ENCODE assay signal across 1 cellular context in the genomic region with DNA sequence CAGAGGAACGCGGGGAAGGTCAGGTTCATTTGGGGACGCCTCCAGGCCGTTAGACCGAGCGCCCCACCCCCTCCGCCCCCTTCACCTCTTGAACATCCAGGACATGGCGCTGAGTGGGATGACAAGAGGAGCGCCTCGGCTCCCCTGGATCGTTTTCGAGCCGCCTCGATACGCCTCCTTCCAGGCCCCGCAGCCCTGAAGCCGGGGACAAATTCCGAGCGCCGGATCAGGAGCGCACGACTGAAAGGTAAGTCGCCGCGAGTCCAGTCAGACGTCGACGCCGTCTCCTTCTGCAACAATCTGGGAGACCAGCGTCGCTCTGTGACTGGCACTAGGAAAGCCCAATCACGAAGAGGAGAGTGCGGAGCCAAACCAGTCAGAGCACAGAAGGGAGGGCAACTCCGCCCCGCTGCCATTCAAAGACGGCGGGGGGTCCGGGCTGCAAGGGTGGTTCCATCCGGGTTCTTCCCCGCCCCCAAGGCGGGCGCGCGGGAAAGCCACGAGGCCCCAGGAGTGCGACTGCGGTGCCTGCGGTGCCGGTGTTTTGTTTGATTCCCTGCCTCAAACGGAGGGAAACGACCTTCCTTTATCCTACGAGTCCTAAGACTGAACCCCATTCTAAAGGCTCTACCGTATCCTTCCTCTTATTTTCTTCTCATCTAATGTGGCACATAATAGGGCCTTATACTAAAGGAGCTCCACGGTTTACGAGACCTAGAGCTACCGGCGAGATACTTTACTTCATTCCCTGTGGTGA.
A peak's percentile ranks its signal among the peaks of the same experiment; 100 is the strongest.
TF ChIP-seq lines count a peak whose summit lies in the region.

HLTF (minus strand) TSS at position 302 of the 757 bp plus-strand sequence; CDS start at position 105, 197 bp downstream.

TF ChIP-seq in GM12878, 131 proteins besides CTCF, POLR2A, EP300 and RAD21 (continued from another document and continues in another):
- TF ChIP-seq, protein P1, sequence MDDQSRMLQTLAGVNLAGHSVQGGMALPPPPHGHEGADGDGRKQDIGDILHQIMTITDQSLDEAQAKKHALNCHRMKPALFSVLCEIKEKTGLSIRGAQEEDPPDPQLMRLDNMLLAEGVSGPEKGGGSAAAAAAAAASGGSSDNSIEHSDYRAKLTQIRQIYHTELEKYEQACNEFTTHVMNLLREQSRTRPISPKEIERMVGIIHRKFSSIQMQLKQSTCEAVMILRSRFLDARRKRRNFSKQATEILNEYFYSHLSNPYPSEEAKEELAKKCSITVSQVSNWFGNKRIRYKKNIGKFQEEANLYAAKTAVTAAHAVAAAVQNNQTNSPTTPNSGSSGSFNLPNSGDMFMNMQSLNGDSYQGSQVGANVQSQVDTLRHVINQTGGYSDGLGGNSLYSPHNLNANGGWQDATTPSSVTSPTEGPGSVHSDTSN (IDR thresholded peaks at IDR 0.05; ENCODE audit: insufficient replicate concordance, low read depth, low read length), result peak; percentile 99
- TF ChIP-seq, protein P2, sequence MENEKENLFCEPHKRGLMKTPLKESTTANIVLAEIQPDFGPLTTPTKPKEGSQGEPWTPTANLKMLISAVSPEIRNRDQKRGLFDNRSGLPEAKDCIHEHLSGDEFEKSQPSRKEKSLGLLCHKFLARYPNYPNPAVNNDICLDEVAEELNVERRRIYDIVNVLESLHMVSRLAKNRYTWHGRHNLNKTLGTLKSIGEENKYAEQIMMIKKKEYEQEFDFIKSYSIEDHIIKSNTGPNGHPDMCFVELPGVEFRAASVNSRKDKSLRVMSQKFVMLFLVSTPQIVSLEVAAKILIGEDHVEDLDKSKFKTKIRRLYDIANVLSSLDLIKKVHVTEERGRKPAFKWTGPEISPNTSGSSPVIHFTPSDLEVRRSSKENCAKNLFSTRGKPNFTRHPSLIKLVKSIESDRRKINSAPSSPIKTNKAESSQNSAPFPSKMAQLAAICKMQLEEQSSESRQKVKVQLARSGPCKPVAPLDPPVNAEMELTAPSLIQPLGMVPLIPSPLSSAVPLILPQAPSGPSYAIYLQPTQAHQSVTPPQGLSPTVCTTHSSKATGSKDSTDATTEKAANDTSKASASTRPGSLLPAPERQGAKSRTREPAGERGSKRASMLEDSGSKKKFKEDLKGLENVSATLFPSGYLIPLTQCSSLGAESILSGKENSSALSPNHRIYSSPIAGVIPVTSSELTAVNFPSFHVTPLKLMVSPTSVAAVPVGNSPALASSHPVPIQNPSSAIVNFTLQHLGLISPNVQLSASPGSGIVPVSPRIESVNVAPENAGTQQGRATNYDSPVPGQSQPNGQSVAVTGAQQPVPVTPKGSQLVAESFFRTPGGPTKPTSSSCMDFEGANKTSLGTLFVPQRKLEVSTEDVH (IDR thresholded peaks at IDR 0.05; ENCODE audit: low read depth, partially characterized antibody), result peak; percentile 82
- no peak for TF ChIP-seq NKRF (conservative IDR thresholded peaks at IDR 0.05)
- TF ChIP-seq SRF (IDR thresholded peaks at IDR 0.05; ENCODE audit: low read depth in 2 of 2, low read length in 2 of 2), result 0 out of 4 replicates have a peak, but pooled peaks of 1 of the 2 experiments have one; percentile 54
- peak; percentile 77 for TF ChIP-seq IKZF1 (conservative IDR thresholded peaks at IDR 0.05)
- TF ChIP-seq, protein P3, sequence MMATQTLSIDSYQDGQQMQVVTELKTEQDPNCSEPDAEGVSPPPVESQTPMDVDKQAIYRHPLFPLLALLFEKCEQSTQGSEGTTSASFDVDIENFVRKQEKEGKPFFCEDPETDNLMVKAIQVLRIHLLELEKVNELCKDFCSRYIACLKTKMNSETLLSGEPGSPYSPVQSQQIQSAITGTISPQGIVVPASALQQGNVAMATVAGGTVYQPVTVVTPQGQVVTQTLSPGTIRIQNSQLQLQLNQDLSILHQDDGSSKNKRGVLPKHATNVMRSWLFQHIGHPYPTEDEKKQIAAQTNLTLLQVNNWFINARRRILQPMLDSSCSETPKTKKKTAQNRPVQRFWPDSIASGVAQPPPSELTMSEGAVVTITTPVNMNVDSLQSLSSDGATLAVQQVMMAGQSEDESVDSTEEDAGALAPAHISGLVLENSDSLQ (IDR thresholded peaks at IDR 0.05), result peak; percentile 99
- no peak for TF ChIP-seq SIX5 (IDR thresholded peaks at IDR 0.05; ENCODE audit: low read depth, low read length, severe bottlenecking)
- 0 out of 2 replicates have a peak, but pooled peaks have one; percentile 4 for TF ChIP-seq IRF4 (IDR thresholded peaks at IDR 0.05; ENCODE audit: low read depth, low read length)
- 0 out of 2 replicates have a peak, but pooled peaks have one; percentile 51 for TF ChIP-seq NBN (IDR thresholded peaks at IDR 0.05)
- TF ChIP-seq RELA (IDR thresholded peaks at IDR 0.05; ENCODE audit: borderline replicate concordance, partially characterized antibody), result no peak
- TF ChIP-seq POU2F2 (IDR thresholded peaks at IDR 0.05; ENCODE audit: borderline replicate concordance, low read depth, low read length), result 0 out of 3 replicates have a peak, but pooled peaks have one; percentile 6
- peak; percentile 87; the same call in 1 of the 2 replicates for TF ChIP-seq RB1 (IDR thresholded peaks at IDR 0.05; ENCODE audit: borderline replicate concordance)
- no peak for TF ChIP-seq ZNF217 (IDR thresholded peaks at IDR 0.05)
- no peak for TF ChIP-seq NFIC (IDR thresholded peaks at IDR 0.05; ENCODE audit: low read depth, low read length)
- peak; percentile 98 for TF ChIP-seq DPF2 (IDR thresholded peaks at IDR 0.05)
- TF ChIP-seq EZH2 (IDR thresholded peaks at IDR 0.05; ENCODE audit: borderline replicate concordance, control insufficient read depth, low read depth, low read length), result no peak
- TF ChIP-seq TCF7 (IDR thresholded peaks at IDR 0.05; ENCODE audit: borderline replicate concordance), result no peak
- TF ChIP-seq BHLHE40 (IDR thresholded peaks at IDR 0.05; ENCODE audit: borderline replicate concordance in 1 of 2, low read depth in 2 of 2, low read length in 1 of 2), result 0 out of 4 replicates have a peak, but pooled peaks of 1 of the 2 experiments have one; percentile 7
- no peak for TF ChIP-seq ELK1 (IDR thresholded peaks at IDR 0.05; ENCODE audit: low read depth, low read length)
- peak in 1 of 2 experiments; percentile 32; a peak in 1 of 3 replicates for TF ChIP-seq EGR1 (IDR thresholded peaks at IDR 0.05; ENCODE audit: borderline replicate concordance in 1 of 2, low read depth in 2 of 2, low read length in 2 of 2)
- 0 out of 2 replicates have a peak, but pooled peaks have one; percentile 15 for TF ChIP-seq MEF2A (IDR thresholded peaks at IDR 0.05; ENCODE audit: insufficient read depth, low read depth, low read length)
- TF ChIP-seq CHD2 (IDR thresholded peaks at IDR 0.05; ENCODE audit: borderline replicate concordance, low read depth, low read length), result peak; percentile 93
- peak; percentile 23 for TF ChIP-seq GATAD2B (conservative IDR thresholded peaks at IDR 0.05; ENCODE audit: low read depth)
- no peak for TF ChIP-seq MTA2 (IDR thresholded peaks at IDR 0.05; ENCODE audit: low read depth)
- no peak for TF ChIP-seq TBL1XR1 (IDR thresholded peaks at IDR 0.05; ENCODE audit: low read depth, low read length)
- no peak for TF ChIP-seq SUZ12 (IDR thresholded peaks at IDR 0.05; ENCODE audit: unreplicated experiment)
- peak; percentile 69 for TF ChIP-seq RUNX3 (IDR thresholded peaks at IDR 0.05; ENCODE audit: low read length)
- TF ChIP-seq USF1 (IDR thresholded peaks at IDR 0.05; ENCODE audit: borderline replicate concordance, extremely low read length, insufficient read depth, low read depth, low read length), result no peak
- peak; percentile 87; the same call in 1 of the 2 replicates for TF ChIP-seq RBBP5 (conservative IDR thresholded peaks at IDR 0.05)
- no peak for TF ChIP-seq KDM1A (IDR thresholded peaks at IDR 0.05; ENCODE audit: borderline replicate concordance)
- peak; percentile 65 for TF ChIP-seq NFYA (IDR thresholded peaks at IDR 0.05; ENCODE audit: borderline replicate concordance, low read depth, low read length)
- TF ChIP-seq, protein P4, sequence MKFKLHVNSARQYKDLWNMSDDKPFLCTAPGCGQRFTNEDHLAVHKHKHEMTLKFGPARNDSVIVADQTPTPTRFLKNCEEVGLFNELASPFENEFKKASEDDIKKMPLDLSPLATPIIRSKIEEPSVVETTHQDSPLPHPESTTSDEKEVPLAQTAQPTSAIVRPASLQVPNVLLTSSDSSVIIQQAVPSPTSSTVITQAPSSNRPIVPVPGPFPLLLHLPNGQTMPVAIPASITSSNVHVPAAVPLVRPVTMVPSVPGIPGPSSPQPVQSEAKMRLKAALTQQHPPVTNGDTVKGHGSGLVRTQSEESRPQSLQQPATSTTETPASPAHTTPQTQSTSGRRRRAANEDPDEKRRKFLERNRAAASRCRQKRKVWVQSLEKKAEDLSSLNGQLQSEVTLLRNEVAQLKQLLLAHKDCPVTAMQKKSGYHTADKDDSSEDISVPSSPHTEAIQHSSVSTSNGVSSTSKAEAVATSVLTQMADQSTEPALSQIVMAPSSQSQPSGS (IDR thresholded peaks at IDR 0.05; ENCODE audit: low read length), result no peak
- TF ChIP-seq, protein P5, sequence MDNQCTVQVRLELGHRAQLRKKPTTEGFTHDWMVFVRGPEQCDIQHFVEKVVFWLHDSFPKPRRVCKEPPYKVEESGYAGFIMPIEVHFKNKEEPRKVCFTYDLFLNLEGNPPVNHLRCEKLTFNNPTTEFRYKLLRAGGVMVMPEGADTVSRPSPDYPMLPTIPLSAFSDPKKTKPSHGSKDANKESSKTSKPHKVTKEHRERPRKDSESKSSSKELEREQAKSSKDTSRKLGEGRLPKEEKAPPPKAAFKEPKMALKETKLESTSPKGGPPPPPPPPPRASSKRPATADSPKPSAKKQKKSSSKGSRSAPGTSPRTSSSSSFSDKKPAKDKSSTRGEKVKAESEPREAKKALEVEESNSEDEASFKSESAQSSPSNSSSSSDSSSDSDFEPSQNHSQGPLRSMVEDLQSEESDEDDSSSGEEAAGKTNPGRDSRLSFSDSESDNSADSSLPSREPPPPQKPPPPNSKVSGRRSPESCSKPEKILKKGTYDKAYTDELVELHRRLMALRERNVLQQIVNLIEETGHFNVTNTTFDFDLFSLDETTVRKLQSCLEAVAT (IDR thresholded peaks at IDR 0.05), result peak; percentile 58
- TF ChIP-seq MYC (IDR thresholded peaks at IDR 0.05; ENCODE audit: insufficient read depth, insufficient read length, insufficient replicate concordance, low read length, severe bottlenecking), result no peak
- TF ChIP-seq, protein P6, sequence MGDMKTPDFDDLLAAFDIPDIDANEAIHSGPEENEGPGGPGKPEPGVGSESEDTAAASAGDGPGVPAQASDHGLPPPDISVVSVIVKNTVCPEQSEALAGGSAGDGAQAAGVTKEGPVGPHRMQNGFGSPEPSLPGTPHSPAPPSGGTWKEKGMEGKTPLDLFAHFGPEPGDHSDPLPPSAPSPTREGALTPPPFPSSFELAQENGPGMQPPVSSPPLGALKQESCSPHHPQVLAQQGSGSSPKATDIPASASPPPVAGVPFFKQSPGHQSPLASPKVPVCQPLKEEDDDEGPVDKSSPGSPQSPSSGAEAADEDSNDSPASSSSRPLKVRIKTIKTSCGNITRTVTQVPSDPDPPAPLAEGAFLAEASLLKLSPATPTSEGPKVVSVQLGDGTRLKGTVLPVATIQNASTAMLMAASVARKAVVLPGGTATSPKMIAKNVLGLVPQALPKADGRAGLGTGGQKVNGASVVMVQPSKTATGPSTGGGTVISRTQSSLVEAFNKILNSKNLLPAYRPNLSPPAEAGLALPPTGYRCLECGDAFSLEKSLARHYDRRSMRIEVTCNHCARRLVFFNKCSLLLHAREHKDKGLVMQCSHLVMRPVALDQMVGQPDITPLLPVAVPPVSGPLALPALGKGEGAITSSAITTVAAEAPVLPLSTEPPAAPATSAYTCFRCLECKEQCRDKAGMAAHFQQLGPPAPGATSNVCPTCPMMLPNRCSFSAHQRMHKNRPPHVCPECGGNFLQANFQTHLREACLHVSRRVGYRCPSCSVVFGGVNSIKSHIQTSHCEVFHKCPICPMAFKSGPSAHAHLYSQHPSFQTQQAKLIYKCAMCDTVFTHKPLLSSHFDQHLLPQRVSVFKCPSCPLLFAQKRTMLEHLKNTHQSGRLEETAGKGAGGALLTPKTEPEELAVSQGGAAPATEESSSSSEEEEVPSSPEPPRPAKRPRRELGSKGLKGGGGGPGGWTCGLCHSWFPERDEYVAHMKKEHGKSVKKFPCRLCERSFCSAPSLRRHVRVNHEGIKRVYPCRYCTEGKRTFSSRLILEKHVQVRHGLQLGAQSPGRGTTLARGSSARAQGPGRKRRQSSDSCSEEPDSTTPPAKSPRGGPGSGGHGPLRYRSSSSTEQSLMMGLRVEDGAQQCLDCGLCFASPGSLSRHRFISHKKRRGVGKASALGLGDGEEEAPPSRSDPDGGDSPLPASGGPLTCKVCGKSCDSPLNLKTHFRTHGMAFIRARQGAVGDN (IDR thresholded peaks at IDR 0.05), result peak; percentile 95
- 0 out of 2 replicates have a peak, but pooled peaks have one; percentile 9 for TF ChIP-seq TCF12 (IDR thresholded peaks at IDR 0.05; ENCODE audit: low read depth, low read length)
